8 cellular contexts compared by ENCODE assay signal in the genomic region with DNA sequence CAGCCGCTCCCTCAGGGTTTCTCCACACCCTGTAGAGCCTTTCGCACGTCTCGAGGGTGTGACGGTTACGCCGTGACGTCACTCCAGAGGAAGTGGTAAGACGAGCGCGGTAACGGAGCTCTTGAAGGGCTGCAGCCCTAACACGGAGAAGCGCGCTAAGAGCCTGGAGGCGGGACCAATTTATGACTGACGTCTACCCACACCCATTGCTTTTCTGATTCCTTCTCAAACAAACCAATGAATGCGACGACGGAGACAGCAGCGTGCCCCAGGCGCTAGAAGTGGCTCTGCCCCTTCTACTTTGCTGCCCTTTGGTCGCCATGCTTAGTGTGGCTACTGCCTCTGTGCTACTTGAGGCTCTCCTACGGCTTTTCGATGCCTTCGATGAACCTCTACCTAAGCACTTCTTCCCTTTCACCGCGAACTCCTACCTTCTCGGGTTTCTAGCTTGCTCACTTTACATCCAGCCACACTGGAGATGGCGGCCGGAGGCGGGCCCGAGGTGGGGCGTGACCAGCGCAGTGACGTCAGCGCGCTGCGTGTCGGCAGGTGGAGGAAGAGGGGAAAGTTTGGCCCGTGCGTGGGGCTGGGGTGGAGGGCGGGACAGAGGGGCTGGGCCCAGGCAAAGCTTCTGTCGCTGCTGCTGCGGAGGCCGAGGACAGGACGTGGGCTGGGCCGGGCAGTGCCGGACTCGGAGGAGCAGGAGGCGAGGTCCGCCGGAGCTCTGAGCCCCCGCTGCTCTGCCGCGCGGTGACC. TPM values are rescaled to one million over a fixed set of nuclear protein-coding genes. Genes with fewer than 3 reads are reported as not detected.
DNase-seq lines count a peak whose midpoint lies in the region; ATAC-seq, FAIRE-seq and TF ChIP-seq lines count a peak whose summit lies in the region.

Gene OXSR1, plus strand, starts transcription at position 572 of the 756 bp plus-strand sequence. CDS start 340 bp downstream, outside the sequence.

- H3K36me3 ChIP-seq in bronchial epithelial cell (ENCODE audit: control insufficient read depth, insufficient read depth, low read length): no peaks in the 10 kb centered on the region
- no peaks in the 10 kb centered on the region for H3K36me3 ChIP-seq in iPS-20b (ENCODE audit: insufficient read depth, low read depth, low read length)

- H3K4me1 ChIP-seq in iPS-20b (ENCODE audit: insufficient read depth, low read length): peaks cover 3% of the 10 kb centered on the region; the same call in 1 of the 2 replicates

- in situ Hi-C loops in ACHN (cut with HindIII; ENCODE audit: low pct_ligation_motif_present, low pct_unique_long_range_greater_than_20kb, low sequenced_read_pairs): no loop called here

- H3K9ac ChIP-seq in iPS-20b (ENCODE audit: low read depth, low read length): peak within 1 kb of the TSS; percentile 95

- DNase-seq in ACHN (peak; percentile 99), NCI-H2227 treated with DMSO at 0.1 percent for 48 hours (lab: John Stamatoyannopoulos, UW) (peak; percentile 98), bronchial epithelial cell (ENCODE audit: low read depth) (peak; percentile 100)

- no peaks in the 10 kb centered on the region for H3K9me3 ChIP-seq in iPS-20b (ENCODE audit: insufficient read depth, low read depth, low read length)

- FAIRE-seq in bronchial epithelial cell (lab: Jason Lieb, UNC): peak; percentile 90

- no peak for TF ChIP-seq CTCF in WI38 (IDR thresholded peaks at IDR 0.05; ENCODE audit: low read depth, low read length)
- no peak for TF ChIP-seq CTCF in bronchial epithelial cell (IDR thresholded peaks at IDR 0.05; ENCODE audit: insufficient read depth, low read length, severe bottlenecking)

- H3K27ac ChIP-seq in iPS-20b (ENCODE audit: low read length): peak within 1 kb of the TSS; percentile 90
- peak within 1 kb of the TSS; percentile 78 to 100 (median 97) for H3K27ac ChIP-seq in skin epidermis

- H3K27me3 ChIP-seq in bronchial epithelial cell (ENCODE audit: control insufficient read depth, insufficient read depth, low read length) (no peaks in the 10 kb centered on the region), iPS-20b (ENCODE audit: insufficient read depth, low read length) (no peaks in the 10 kb centered on the region)

- peak; percentile 95 for ATAC-seq in GM18873 (IDR thresholded peaks at IDR 0.05; ENCODE audit: low FRiP score, unreplicated experiment)
- peak; percentile 88 for ATAC-seq in HG03139 (IDR thresholded peaks at IDR 0.05; ENCODE audit: unreplicated experiment)

- H3K4me3 ChIP-seq in WI38 (ENCODE audit: low read depth, low read length): peak within 1 kb of the TSS; percentile 73
- H3K4me3 ChIP-seq in bronchial epithelial cell (ENCODE audit: low read depth, low read length): peak within 1 kb of the TSS; percentile 96
- peak within 1 kb of the TSS; percentile 93 for H3K4me3 ChIP-seq in iPS-20b (ENCODE audit: low read length)
- peak within 1 kb of the TSS; percentile 54 to 94 (median 81) for H3K4me3 ChIP-seq in skin epidermis

RNA-seq across cellular contexts. Expression of gene OXSR1, which starts in this region (rescaled TPM):
- total RNA-seq in bronchial epithelial cell: 95.3 and 121 TPM in 2 replicates

Comparison
In these comparisons a context has a peak if more than half of its experiments do, and no peak if none do; other contexts are left out.
1. Peak in every context shown above with its lines: DNase-seq, ATAC-seq, H3K4me3 ChIP-seq and H3K27ac ChIP-seq.